Comparison of ENCODE assay signal across 1 cellular context in genomic region chr10:61350068-61350467, GRCh38.
A peak's percentile ranks its signal among the peaks of the same experiment; 100 is the strongest.
TF ChIP-seq lines count a peak whose summit lies in the region.

No MANE protein-coding gene starts in this region.

TF ChIP-seq in HEK293, 187 proteins besides CTCF, POLR2A, EP300 and RAD21 (continued from another document):
- no peak for TF ChIP-seq PRDM4 (tag by site-specific recombination; IDR thresholded peaks at IDR 0.05)
- TF ChIP-seq, protein P1, sequence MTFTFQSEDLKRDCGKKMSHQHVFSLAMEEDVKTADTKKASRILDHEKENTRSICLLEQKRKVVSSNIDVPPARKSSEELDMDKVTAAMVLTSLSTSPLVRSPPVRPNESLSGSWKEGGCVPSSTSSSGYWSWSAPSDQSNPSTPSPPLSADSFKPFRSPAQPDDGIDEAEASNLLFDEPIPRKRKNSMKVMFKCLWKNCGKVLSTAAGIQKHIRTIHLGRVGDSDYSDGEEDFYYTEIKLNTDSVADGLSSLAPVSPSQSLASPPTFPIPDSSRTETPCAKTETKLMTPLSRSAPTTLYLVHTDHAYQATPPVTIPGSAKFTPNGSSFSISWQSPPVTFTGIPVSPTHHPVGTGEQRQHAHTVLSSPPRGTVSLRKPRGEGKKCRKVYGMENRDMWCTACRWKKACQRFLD (tag by site-specific recombination; IDR thresholded peaks at IDR 0.05) = no peak
- TF ChIP-seq FEZF1 (tag by site-specific recombination; IDR thresholded peaks at IDR 0.05) = peak; percentile 92
- TF ChIP-seq PRDM1 (tag by site-specific recombination; IDR thresholded peaks at IDR 0.05) = no peak
- TF ChIP-seq, protein P2, sequence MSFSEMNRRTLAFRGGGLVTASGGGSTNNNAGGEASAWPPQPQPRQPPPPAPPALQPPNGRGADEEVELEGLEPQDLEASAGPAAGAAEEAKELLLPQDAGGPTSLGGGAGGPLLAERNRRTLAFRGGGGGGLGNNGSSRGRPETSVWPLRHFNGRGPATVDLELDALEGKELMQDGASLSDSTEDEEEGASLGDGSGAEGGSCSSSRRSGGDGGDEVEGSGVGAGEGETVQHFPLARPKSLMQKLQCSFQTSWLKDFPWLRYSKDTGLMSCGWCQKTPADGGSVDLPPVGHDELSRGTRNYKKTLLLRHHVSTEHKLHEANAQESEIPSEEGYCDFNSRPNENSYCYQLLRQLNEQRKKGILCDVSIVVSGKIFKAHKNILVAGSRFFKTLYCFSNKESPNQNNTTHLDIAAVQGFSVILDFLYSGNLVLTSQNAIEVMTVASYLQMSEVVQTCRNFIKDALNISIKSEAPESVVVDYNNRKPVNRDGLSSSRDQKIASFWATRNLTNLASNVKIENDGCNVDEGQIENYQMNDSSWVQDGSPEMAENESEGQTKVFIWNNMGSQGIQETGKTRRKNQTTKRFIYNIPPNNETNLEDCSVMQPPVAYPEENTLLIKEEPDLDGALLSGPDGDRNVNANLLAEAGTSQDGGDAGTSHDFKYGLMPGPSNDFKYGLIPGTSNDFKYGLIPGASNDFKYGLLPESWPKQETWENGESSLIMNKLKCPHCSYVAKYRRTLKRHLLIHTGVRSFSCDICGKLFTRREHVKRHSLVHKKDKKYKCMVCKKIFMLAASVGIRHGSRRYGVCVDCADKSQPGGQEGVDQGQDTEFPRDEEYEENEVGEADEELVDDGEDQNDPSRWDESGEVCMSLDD (tag by site-specific recombination; IDR thresholded peaks at IDR 0.05) = no peak
- TF ChIP-seq GLIS2 (tag by site-specific recombination; IDR thresholded peaks at IDR 0.05) = no peak
- TF ChIP-seq EGR2 (tag by site-specific recombination; IDR thresholded peaks at IDR 0.05; ENCODE audit: low read depth) = no peak
- peak; percentile 51; the same call in 1 of the 2 replicates for TF ChIP-seq ZNF843 (tag by site-specific recombination; IDR thresholded peaks at IDR 0.05)
